In genomic region chr6:156720739-156721714, GRCh38 we compare ENCODE assay signal across 8 cellular contexts. TPM values are rescaled to one million over a fixed set of nuclear protein-coding genes. Genes with fewer than 3 reads are reported as not detected.
A peak's percentile ranks its signal among the peaks of the same experiment; 100 is the strongest.
DNase-seq lines count a peak whose midpoint lies in the region; ATAC-seq and TF ChIP-seq lines count a peak whose summit lies in the region.

No MANE protein-coding gene starts in this region.

- H3K4me3 ChIP-seq in prostate gland, result no peak overlapping the region

- 24% methylated on average over 16 of the region's 16 CpGs for WGBS in prostate gland

- H3K27me3 ChIP-seq in foreskin keratinocyte (no peaks in the 10 kb centered on the region), prostate gland (replicated peaks; ENCODE audit: insufficient read depth) (no peaks in the 10 kb centered on the region)

- no peaks in the 10 kb centered on the region for H3K9me3 ChIP-seq in prostate gland

- ATAC-seq in GM18519 (IDR thresholded peaks at IDR 0.05; ENCODE audit: low FRiP score, unreplicated experiment) (peak; percentile 50), HG02678 (IDR thresholded peaks at IDR 0.05; ENCODE audit: unreplicated experiment) (peak; percentile 44), foreskin keratinocyte (peak; percentile 48)

- TF ChIP-seq POLR2A in prostate gland (IDR thresholded peaks at IDR 0.05), result no peak

- peak; percentile 48 for DNase-seq in NCI-H82 treated with DMSO at 0.1 percent for 48 hours (lab: John Stamatoyannopoulos, UW; ENCODE audit: unreplicated experiment)
- peak; percentile 72 to 82 for DNase-seq in foreskin keratinocyte
- peak; percentile 79 for DNase-seq in prostate gland (ENCODE audit: low spot score)
- DNase-seq in NCI-H1417 treated with DMSO at 0.1 percent for 48 hours (lab: John Stamatoyannopoulos, UW), result no peak
- no peak for DNase-seq in HuH-7.5 (ENCODE audit: low spot score)
- DNase-seq in SW 1271 (lab: John Stamatoyannopoulos, UW), result no peak

- TF ChIP-seq CTCF in foreskin keratinocyte (conservative IDR thresholded peaks at IDR 0.05) (no peak), prostate gland (IDR thresholded peaks at IDR 0.05) (no peak)

- H3K4me1 ChIP-seq in foreskin keratinocyte (peaks cover 26% of the 10 kb centered on the region), prostate gland (replicated peaks) (peaks cover 15% of the 10 kb centered on the region)

- intact Hi-C loops in prostate gland (cut with DNase I), result loop anchor here (2.0 to 5.0 kb wide), 2 partner anchors 34 to 56 kb away; partner anchors contain the start of gene ARID1B

- no peaks in the 10 kb centered on the region for H3K36me3 ChIP-seq in prostate gland

- H3K27ac ChIP-seq in foreskin keratinocyte (peak overlapping the region; percentile 87), prostate gland (peak overlapping the region; percentile 90 to 95)

RNA-seq across cellular contexts. Expression of gene ARID1B, which starts 56.2 kb away (rescaled TPM):
- total RNA-seq in foreskin keratinocyte (28.2 and 31.4 TPM in 2 replicates), prostate gland (10 to 100 TPM; 65.1 to 99.4 TPM)
- polyA plus RNA-seq in foreskin keratinocyte, result 6.9 and 8.5 TPM in 2 replicates

Comparison
In these comparisons a context has a peak if more than half of its experiments do, and no peak if none do; other contexts are left out.
1. DNase-seq: peak in NCI-H82 treated with DMSO at 0.1 percent for 48 hours (single experiment), foreskin keratinocyte (2 of 2) and prostate gland (single experiment); none in NCI-H1417 treated with DMSO at 0.1 percent for 48 hours (single experiment), HuH-7.5 (single experiment) and SW 1271 (0 of 2).
2. Peak in every context shown above with its lines, with median percentiles within 50 percentile points of each other: ATAC-seq.